8 cellular contexts compared by ENCODE assay signal in the genomic region with DNA sequence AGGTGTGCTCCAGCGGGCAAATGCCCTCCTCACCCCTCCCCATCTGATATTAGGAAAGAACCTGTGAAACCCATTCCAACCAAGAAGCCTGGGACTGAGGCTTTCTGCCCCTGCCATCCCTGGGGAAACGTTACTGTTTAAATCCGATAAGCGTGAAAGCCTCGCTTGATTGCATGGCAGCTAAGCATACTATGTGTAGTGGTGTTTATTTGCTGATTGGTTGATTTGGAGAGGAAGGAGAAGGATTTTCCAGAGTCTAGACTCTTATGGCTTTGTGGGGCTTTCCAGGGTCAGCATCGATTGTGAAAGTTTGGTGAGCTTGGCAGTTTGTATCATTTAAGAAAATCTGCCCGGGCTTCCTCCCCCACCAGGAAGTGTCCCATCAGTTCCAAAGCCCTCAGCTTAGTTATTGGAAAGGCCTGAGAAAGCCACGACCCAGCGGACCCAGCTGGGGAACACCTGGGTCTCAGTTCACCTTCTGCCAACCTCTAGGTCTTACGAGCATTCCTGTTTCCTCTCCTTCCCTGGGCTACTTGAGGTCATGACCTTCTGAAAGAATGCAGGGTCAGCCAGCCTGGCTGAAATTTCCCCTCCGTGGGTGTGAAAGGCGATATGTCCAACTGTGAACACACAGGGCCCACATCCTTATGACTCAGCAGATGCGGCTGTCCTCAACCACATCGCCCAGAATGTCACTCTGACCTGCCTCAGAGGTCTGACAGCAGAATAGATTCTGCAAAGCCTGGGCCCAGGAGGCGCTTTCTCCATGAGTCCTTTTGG.
A peak's percentile ranks its signal among the peaks of the same experiment; 100 is the strongest.
DNase-seq lines count a peak whose midpoint lies in the region; ATAC-seq and TF ChIP-seq lines count a peak whose summit lies in the region.

No MANE protein-coding gene starts in this region.

- no peaks in the 10 kb centered on the region for H3K4me1 ChIP-seq in colonic mucosa

- H3K4me3 Mint-ChIP-seq in osteocyte (ENCODE audit: unreplicated experiment), result no peak overlapping the region

- H3K36me3 Mint-ChIP-seq in osteocyte (ENCODE audit: unreplicated experiment), result no peaks in the 10 kb centered on the region

- peaks cover 34% of the 10 kb centered on the region for H3K4me1 Mint-ChIP-seq in osteocyte (ENCODE audit: unreplicated experiment)

- H3K27ac Mint-ChIP-seq in osteocyte (ENCODE audit: unreplicated experiment), result peak overlapping the region; percentile 77

- H3K27me3 Mint-ChIP-seq in osteocyte (ENCODE audit: unreplicated experiment), result no peaks in the 10 kb centered on the region

- no peaks in the 10 kb centered on the region for H3K9me3 Mint-ChIP-seq in osteocyte (ENCODE audit: unreplicated experiment)

- in situ Hi-C loops in G401 (cut with HindIII; ENCODE audit: low sequenced_read_pairs), result no loop called here

- no peaks in the 10 kb centered on the region for H3K36me3 ChIP-seq in colonic mucosa

- no peak overlapping the region for H3K4me3 ChIP-seq in colonic mucosa

- peak; percentile 27 for DNase-seq in stimulated activated CD4-positive, alpha-beta T cell treated with anti-CD3 and anti-CD28 coated beads, Interleukin-1b, Interleukin-23, amount 100 ng/mL, for 48 hours
- DNase-seq in stimulated activated CD4-positive, alpha-beta T cell treated with anti-CD3 and anti-CD28 coated beads, Interleukin-2, amount 100 ng/mL, for 48 hours, result no peak
- DNase-seq in NK-92 treated with Interleukin-12 subunit alpha and Interleukin-12 subunit beta, amount 100 ng/mL, for 24 hours (lab: John Stamatoyannopoulos, UW), result peak; percentile 94
- DNase-seq in colonic mucosa (peak; percentile 32), osteocyte (ENCODE audit: extremely low spot score, unreplicated experiment) (no peak), G401 (ENCODE audit: low spot score) (no peak)
- no peak for DNase-seq in effector CD4-positive, alpha-beta T cell

- no peak overlapping the region for H3K27ac ChIP-seq in colonic mucosa

- intact Hi-C loops in colonic mucosa (cut with DNase I), result no loop called here

- H3K9me3 ChIP-seq in colonic mucosa, result no peaks in the 10 kb centered on the region

- peak; percentile 77 for ATAC-seq in HG02798 (IDR thresholded peaks at IDR 0.05; ENCODE audit: poor library complexity, unreplicated experiment)

- H3K27me3 ChIP-seq in colonic mucosa, result no peaks in the 10 kb centered on the region

- TF ChIP-seq CTCF in colonic mucosa (IDR thresholded peaks at IDR 0.05) (no peak), osteocyte (IDR thresholded peaks at IDR 0.05) (no peak)

- H3K9ac ChIP-seq in colonic mucosa (ENCODE audit: low read depth in 2 of 2, low read length in 2 of 2), result no peak overlapping the region

Comparison
In these comparisons a context has a peak if more than half of its experiments do, and no peak if none do; other contexts are left out.
1. DNase-seq: peak in stimulated activated CD4-positive, alpha-beta T cell treated with anti-CD3 and anti-CD28 coated beads, Interleukin-1b, Interleukin-23, amount 100 ng/mL, for 48 hours (single experiment), NK-92 treated with Interleukin-12 subunit alpha and Interleukin-12 subunit beta, amount 100 ng/mL, for 24 hours (single experiment) and colonic mucosa (single experiment); none in stimulated activated CD4-positive, alpha-beta T cell treated with anti-CD3 and anti-CD28 coated beads, Interleukin-2, amount 100 ng/mL, for 48 hours (0 of 2), osteocyte (single experiment), effector CD4-positive, alpha-beta T cell (single experiment) and G401 (single experiment).